ENCODE assay signal across 23 cellular contexts in the genomic region with DNA sequence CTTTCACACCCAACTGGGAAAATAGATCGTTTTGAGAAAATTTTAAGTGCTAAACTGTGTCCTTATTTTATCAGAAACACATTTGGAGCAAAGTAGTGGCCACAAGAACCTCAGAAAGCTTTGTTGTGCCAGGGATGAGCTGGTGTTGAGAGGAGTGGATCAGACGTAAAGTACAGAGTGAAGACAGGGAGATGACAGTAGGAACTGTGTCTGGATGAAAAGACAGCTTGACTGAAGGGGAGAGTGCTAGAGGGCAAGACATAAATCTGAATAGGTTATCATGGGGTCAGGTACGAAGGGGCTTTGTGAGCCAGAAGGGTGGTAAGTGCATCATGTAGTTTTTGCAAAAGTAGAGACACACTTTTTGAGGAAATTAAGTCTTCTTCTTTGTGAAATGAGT. TPM values are rescaled to one million over a fixed set of nuclear protein-coding genes. Genes with fewer than 3 reads are reported as not detected.
A peak's percentile ranks its signal among the peaks of the same experiment; 100 is the strongest.
DNase-seq lines count a peak whose midpoint lies in the region; ATAC-seq and TF ChIP-seq lines count a peak whose summit lies in the region.
"Had no signal": no experiment of that assay in that cellular context is flagged by ENCODE, and none has a peak within 500 bp of the region (broad histone marks: within the 10 kb centered on the region; RNA-seq: fewer than 3 reads in every experiment).

No MANE protein-coding gene starts in this region.

- intact Hi-C loops in natural killer cell (cut with micrococcal nuclease) = no loop called here
- intact Hi-C loops in thyroid gland (cut with DNase I) = no loop called here
- intact Hi-C loops in tibial artery (cut with DNase I; ENCODE audit: low total_unique reads) = no loop called here

- H3K4me1 ChIP-seq in thyroid gland = peaks cover 7 to 25% of the 10 kb centered on the region in 2 donors
- H3K4me1 ChIP-seq in tibial artery = peaks cover 0 to 16% (median 3%) of the 10 kb centered on the region in 4 donors
- H3K4me1 ChIP-seq: SJCRH30 had no signal

- H3K27me3 ChIP-seq in thyroid gland = no peaks in the 10 kb centered on the region
- H3K27me3 ChIP-seq in tibial artery = no peaks in the 10 kb centered on the region
- H3K27me3 ChIP-seq: BLaER1, SJCRH30 had no signal

- H3K4me1 Mint-ChIP-seq in natural killer cell (peaks cover 26 to 27% of the 10 kb centered on the region in 2 donors), WTC11 (peaks cover 5% of the 10 kb centered on the region), memory B cell (peaks cover 18% of the 10 kb centered on the region)
- peaks cover 16 to 19% of the 10 kb centered on the region in 2 donors for H3K4me1 Mint-ChIP-seq in natural killer cell treated with Interleukin-12 subunit alpha and Interleukin-12 subunit beta and Interleukin-15 and Interleukin-18, amount 100 ng/mL, for 72 hours (ENCODE audit: low read depth in 2 of 2)

- H3K4me3 Mint-ChIP-seq in natural killer cell = no peak overlapping the region
- no peak overlapping the region for H3K4me3 Mint-ChIP-seq in natural killer cell treated with Interleukin-12 subunit alpha and Interleukin-12 subunit beta and Interleukin-15 and Interleukin-18, amount 100 ng/mL, for 72 hours
- no peak overlapping the region for H3K4me3 Mint-ChIP-seq in WTC11
- no peak overlapping the region for H3K4me3 Mint-ChIP-seq in memory B cell
- H3K4me3 Mint-ChIP-seq: activated naive CD8-positive, alpha-beta T cell treated with anti-CD3 and anti-CD28 coated beads, Interleukin-2, amount 10 ng/mL, durations not matched to agents 7 days and 5 days; central memory CD8-positive, alpha-beta T cell had no signal

- H3K36me3 ChIP-seq in thyroid gland (no peaks in the 10 kb centered on the region), tibial artery (peaks cover 0 to 3% (median 2%) of the 10 kb centered on the region in 3 donors)
- H3K36me3 ChIP-seq: SJCRH30 had no signal

- peak overlapping the region; percentile 13 to 61 for H3K27ac Mint-ChIP-seq in natural killer cell
- no peak overlapping the region for H3K27ac Mint-ChIP-seq in natural killer cell treated with Interleukin-12 subunit alpha and Interleukin-12 subunit beta and Interleukin-15 and Interleukin-18, amount 100 ng/mL, for 72 hours
- peak overlapping the region; percentile 63 for H3K27ac Mint-ChIP-seq in WTC11
- H3K27ac Mint-ChIP-seq in memory B cell = peak overlapping the region; percentile 42
- H3K27ac Mint-ChIP-seq: activated naive CD8-positive, alpha-beta T cell treated with anti-CD3 and anti-CD28 coated beads, Interleukin-2, amount 10 ng/mL, durations not matched to agents 7 days and 5 days had no signal

- ATAC-seq in natural killer cell = no peak
- no peak for ATAC-seq in natural killer cell treated with Interleukin-12 subunit alpha and Interleukin-12 subunit beta and Interleukin-15 and Interleukin-18, amount 100 ng/mL, for 72 hours
- no peak for ATAC-seq in WTC11
- ATAC-seq in memory B cell (ENCODE audit: low read depth) = no peak

- H3K9me3 Mint-ChIP-seq in natural killer cell = no peaks in the 10 kb centered on the region
- H3K9me3 Mint-ChIP-seq in natural killer cell treated with Interleukin-12 subunit alpha and Interleukin-12 subunit beta and Interleukin-15 and Interleukin-18, amount 100 ng/mL, for 72 hours = no peaks in the 10 kb centered on the region
- no peaks in the 10 kb centered on the region for H3K9me3 Mint-ChIP-seq in WTC11
- no peaks in the 10 kb centered on the region for H3K9me3 Mint-ChIP-seq in memory B cell
- H3K9me3 Mint-ChIP-seq: activated naive CD8-positive, alpha-beta T cell treated with anti-CD3 and anti-CD28 coated beads, Interleukin-2, amount 10 ng/mL, durations not matched to agents 7 days and 5 days; central memory CD8-positive, alpha-beta T cell had no signal

- CTCF ChIA-PET in WTC11 (lab: Charles Lee) = interaction anchor here (0.8 to 0.9 kb wide), 2 partner anchors 84 to 211 kb away, joined by 3 read pairs; no protein-coding TSS in a partner anchor

- no peaks in the 10 kb centered on the region for H3K27me3 Mint-ChIP-seq in natural killer cell (ENCODE audit: low read depth in 2 of 2)
- no peaks in the 10 kb centered on the region for H3K27me3 Mint-ChIP-seq in natural killer cell treated with Interleukin-12 subunit alpha and Interleukin-12 subunit beta and Interleukin-15 and Interleukin-18, amount 100 ng/mL, for 72 hours
- H3K27me3 Mint-ChIP-seq in WTC11 (ENCODE audit: low read depth) = no peaks in the 10 kb centered on the region
- H3K27me3 Mint-ChIP-seq in memory B cell = no peaks in the 10 kb centered on the region
- H3K27me3 Mint-ChIP-seq: activated naive CD8-positive, alpha-beta T cell treated with anti-CD3 and anti-CD28 coated beads, Interleukin-2, amount 10 ng/mL, durations not matched to agents 7 days and 5 days; central memory CD8-positive, alpha-beta T cell had no signal

- H3K9me3 ChIP-seq in thyroid gland (no peaks in the 10 kb centered on the region), tibial artery (no peaks in the 10 kb centered on the region)
- H3K9me3 ChIP-seq: BLaER1, HAP-1, SJCRH30 had no signal

- H3K36me3 Mint-ChIP-seq in natural killer cell (no peaks in the 10 kb centered on the region), WTC11 (peaks cover under 1% of the 10 kb centered on the region), memory B cell (peaks cover 4% of the 10 kb centered on the region)
- H3K36me3 Mint-ChIP-seq in natural killer cell treated with Interleukin-12 subunit alpha and Interleukin-12 subunit beta and Interleukin-15 and Interleukin-18, amount 100 ng/mL, for 72 hours = no peaks in the 10 kb centered on the region
- H3K36me3 Mint-ChIP-seq: activated naive CD8-positive, alpha-beta T cell treated with anti-CD3 and anti-CD28 coated beads, Interleukin-2, amount 10 ng/mL, durations not matched to agents 7 days and 5 days had no signal

- 86 to 90% methylated on average over 3 of the region's 3 CpGs for WGBS in thyroid gland, 2 donors

- DNase-seq in natural killer cell (no peak), WTC11 (ENCODE audit: low spot score) (no peak), memory B cell (ENCODE audit: low spot score in 2 of 2) (no peak), thyroid gland (no peak), amygdala (lab: John Stamatoyannopoulos, UW) (no peak), tibial artery (no peak)
- DNase-seq in natural killer cell treated with Interleukin-12 subunit alpha and Interleukin-12 subunit beta and Interleukin-15 and Interleukin-18, amount 100 ng/mL, for 72 hours (ENCODE audit: low spot score) = no peak
- no peak for DNase-seq in stimulated activated CD4-positive, alpha-beta T cell treated with anti-CD3 and anti-CD28 coated beads, Interleukin-2, amount 100 ng/mL, for 48 hours
- DNase-seq: activated CD4-positive, alpha-beta T cell treated with anti-CD3 and anti-CD28 coated beads for 1 hour; activated naive CD8-positive, alpha-beta T cell treated with anti-CD3 and anti-CD28 coated beads, Interleukin-2, amount 10 ng/mL, durations not matched to agents 7 days and 5 days; DND-41; hippocampal formation; mesenchymal stem cell; NCI-H1105; NCI-H2029 treated with DMSO at 0.1 percent for 48 hours; NCI-H226; occipital lobe; SJCRH30; substantia nigra had no signal

- H3K27ac ChIP-seq in thyroid gland (peak overlapping the region in 2 of 3 donors; percentile 15 to 58), tibial artery (no peak overlapping the region)
- H3K27ac ChIP-seq: BLaER1, SJCRH30, skin epidermis had no signal

- TF ChIP-seq CTCF in natural killer cell (IDR thresholded peaks at IDR 0.05) (no peak), WTC11 (IDR thresholded peaks at IDR 0.05) (no peak), thyroid gland (IDR thresholded peaks at IDR 0.05) (no peak), tibial artery (IDR thresholded peaks at IDR 0.05) (no peak)

- TF ChIP-seq POLR2A in thyroid gland (IDR thresholded peaks at IDR 0.05) = no peak

- POLR2A ChIA-PET in WTC11 (lab: Charles Lee) = no interaction called here

- H3K4me3 ChIP-seq in thyroid gland (replicated peaks in 1 of 3) (no peak overlapping the region), tibial artery (no peak overlapping the region)
- H3K4me3 ChIP-seq: BLaER1, HAP-1, SJCRH30, skin epidermis had no signal

TF ChIP-seq in WTC11, 78 proteins besides CTCF, POLR2A, EP300 and RAD21 (continues in another document):
- TF ChIP-seq CBFB (CRISPR knock-in tag; IDR thresholded peaks at IDR 0.05; ENCODE audit: low read depth) (no peak), EMX1 (CRISPR knock-in tag; IDR thresholded peaks at IDR 0.05) (no peak), KAT7 (CRISPR knock-in tag; IDR thresholded peaks at IDR 0.05; ENCODE audit: borderline replicate concordance) (no peak)

RNA-seq across cellular contexts. Expression of gene CARMIL2, which starts 39.3 kb away (rescaled TPM):
- total RNA-seq in natural killer cell (10 to 100 TPM; 46.4 to 64.0 (median 61.5) TPM), WTC11 (2021) (33.3 to 42.3 TPM (median 38.3 TPM) in 3 replicates), thyroid gland (1 to 10 TPM in 2 of 4 donors, under 1 TPM in 2; 0.22 to 1.3 (median 0.92) TPM)
- 10 to 100 TPM; 33.8 to 89.7 TPM for total RNA-seq in natural killer cell treated with Interleukin-12 subunit alpha and Interleukin-12 subunit beta and Interleukin-15 and Interleukin-18, amount 100 ng/mL, for 72 hours

RNA-seq across cellular contexts. Expression of gene CTCF, which starts 43.3 kb away (rescaled TPM):
- total RNA-seq in natural killer cell (10 to 100 TPM; 61.4 to 76.7 (median 63.6) TPM), WTC11 (2021) (55.4 to 60.6 TPM (median 57.7 TPM) in 3 replicates), thyroid gland (10 to 100 TPM; 37.2 to 52.1 (median 47.2) TPM)
- total RNA-seq in natural killer cell treated with Interleukin-12 subunit alpha and Interleukin-12 subunit beta and Interleukin-15 and Interleukin-18, amount 100 ng/mL, for 72 hours = 10 to 100 TPM; 54.3 to 72.4 TPM

RNA-seq across cellular contexts. Expression of gene ACD, which starts 54.4 kb away (rescaled TPM):
- 10 to 100 TPM; 34.4 to 58.0 (median 43.2) TPM for total RNA-seq in natural killer cell
- total RNA-seq in natural killer cell treated with Interleukin-12 subunit alpha and Interleukin-12 subunit beta and Interleukin-15 and Interleukin-18, amount 100 ng/mL, for 72 hours = 10 to 100 TPM; 54.9 to 91.3 TPM
- total RNA-seq in WTC11 (2021) = 38.1 to 41.3 TPM (median 40.7 TPM) in 3 replicates
- total RNA-seq in thyroid gland = 10 to 100 TPM in 3 of 4 donors, 1 to 10 TPM in 1; 9.3 to 28.7 (median 21.5) TPM

RNA-seq across cellular contexts. Expression of gene PARD6A, which starts 55.1 kb away (rescaled TPM):
- total RNA-seq in natural killer cell = 1 to 10 TPM; 3.1 to 4.4 (median 3.3) TPM
- total RNA-seq in natural killer cell treated with Interleukin-12 subunit alpha and Interleukin-12 subunit beta and Interleukin-15 and Interleukin-18, amount 100 ng/mL, for 72 hours = 1 to 10 TPM; 6.3 to 8.0 TPM
- 17.1 to 18.5 TPM (median 17.4 TPM) in 3 replicates for total RNA-seq in WTC11 (2021)
- total RNA-seq in thyroid gland = 1 to 10 TPM; 2.5 to 8.8 (median 5.0) TPM

Comparison
In these comparisons a context has a peak if more than half of its experiments do, and no peak if none do; other contexts are left out.
1. H3K27ac Mint-ChIP-seq: peak in natural killer cell (2 of 2), WTC11 (single experiment) and memory B cell (single experiment); none in natural killer cell treated with Interleukin-12 subunit alpha and Interleukin-12 subunit beta and Interleukin-15 and Interleukin-18, amount 100 ng/mL, for 72 hours (0 of 2).
2. H3K27ac ChIP-seq: peak in thyroid gland (2 of 3); none in tibial artery (0 of 2).
3. RNA of gene CARMIL2, which starts 39.3 kb away (total RNA-seq): 33.8 to 89.7 TPM in natural killer cell treated with Interleukin-12 subunit alpha and Interleukin-12 subunit beta and Interleukin-15 and Interleukin-18, amount 100 ng/mL, for 72 hours, 46.4 to 64.0 TPM in natural killer cell and 33.3 to 42.3 TPM in WTC11; 0.22 to 1.3 TPM in thyroid gland; every median in the first group is over 10 times any median in the second.